1 cellular context compared by ENCODE assay signal in the genomic region with DNA sequence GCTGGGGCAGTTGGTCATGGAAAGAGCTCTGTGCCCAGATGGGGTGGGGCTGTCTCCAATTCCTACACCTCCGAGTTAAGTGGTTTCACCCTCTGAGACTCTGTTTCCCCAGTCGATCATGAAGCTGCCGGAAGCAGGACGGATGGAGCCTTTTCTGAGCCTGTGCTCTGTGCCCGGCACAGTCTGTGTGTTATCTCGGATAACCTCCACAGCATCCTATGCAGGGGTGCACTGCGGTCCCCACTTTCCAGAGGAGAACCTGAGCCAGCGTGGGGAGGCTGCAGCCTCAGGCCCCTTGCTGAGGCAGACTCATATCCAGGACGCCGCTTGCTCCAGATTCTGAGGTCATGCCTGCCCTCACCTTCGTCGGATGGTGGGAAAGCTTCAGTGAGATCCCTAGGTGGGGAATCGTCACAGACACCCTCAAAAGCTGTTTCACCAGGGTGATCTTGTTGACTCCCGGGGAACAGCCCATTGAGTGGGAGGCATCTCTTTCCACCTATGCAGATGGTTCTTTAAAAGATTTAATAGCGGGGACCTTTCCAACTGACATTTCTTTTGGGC.
TF ChIP-seq lines count a peak whose summit lies in the region.

No MANE protein-coding gene starts in this region.

TF ChIP-seq in IMR-90, 13 proteins besides CTCF, POLR2A, EP300 and RAD21 (continued from another document):
- TF ChIP-seq CHD1 (IDR thresholded peaks at IDR 0.05; ENCODE audit: low read depth, low read length) (no peak), MAZ (IDR thresholded peaks at IDR 0.05; ENCODE audit: borderline replicate concordance, low read depth, low read length) (no peak), FOS (IDR thresholded peaks at IDR 0.05; ENCODE audit: low read depth, low read length) (no peak), MXI1 (IDR thresholded peaks at IDR 0.05; ENCODE audit: borderline replicate concordance, low read depth, low read length) (no peak)
- TF ChIP-seq, protein P1, sequence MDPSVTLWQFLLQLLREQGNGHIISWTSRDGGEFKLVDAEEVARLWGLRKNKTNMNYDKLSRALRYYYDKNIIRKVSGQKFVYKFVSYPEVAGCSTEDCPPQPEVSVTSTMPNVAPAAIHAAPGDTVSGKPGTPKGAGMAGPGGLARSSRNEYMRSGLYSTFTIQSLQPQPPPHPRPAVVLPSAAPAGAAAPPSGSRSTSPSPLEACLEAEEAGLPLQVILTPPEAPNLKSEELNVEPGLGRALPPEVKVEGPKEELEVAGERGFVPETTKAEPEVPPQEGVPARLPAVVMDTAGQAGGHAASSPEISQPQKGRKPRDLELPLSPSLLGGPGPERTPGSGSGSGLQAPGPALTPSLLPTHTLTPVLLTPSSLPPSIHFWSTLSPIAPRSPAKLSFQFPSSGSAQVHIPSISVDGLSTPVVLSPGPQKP (IDR thresholded peaks at IDR 0.05; ENCODE audit: borderline replicate concordance, low read depth, low read length), result no peak
- TF ChIP-seq, protein P2, sequence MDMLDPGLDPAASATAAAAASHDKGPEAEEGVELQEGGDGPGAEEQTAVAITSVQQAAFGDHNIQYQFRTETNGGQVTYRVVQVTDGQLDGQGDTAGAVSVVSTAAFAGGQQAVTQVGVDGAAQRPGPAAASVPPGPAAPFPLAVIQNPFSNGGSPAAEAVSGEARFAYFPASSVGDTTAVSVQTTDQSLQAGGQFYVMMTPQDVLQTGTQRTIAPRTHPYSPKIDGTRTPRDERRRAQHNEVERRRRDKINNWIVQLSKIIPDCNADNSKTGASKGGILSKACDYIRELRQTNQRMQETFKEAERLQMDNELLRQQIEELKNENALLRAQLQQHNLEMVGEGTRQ (IDR thresholded peaks at IDR 0.05; ENCODE audit: low read depth, low read length), result no peak
